8 cellular contexts compared by ENCODE assay signal in the genomic region with DNA sequence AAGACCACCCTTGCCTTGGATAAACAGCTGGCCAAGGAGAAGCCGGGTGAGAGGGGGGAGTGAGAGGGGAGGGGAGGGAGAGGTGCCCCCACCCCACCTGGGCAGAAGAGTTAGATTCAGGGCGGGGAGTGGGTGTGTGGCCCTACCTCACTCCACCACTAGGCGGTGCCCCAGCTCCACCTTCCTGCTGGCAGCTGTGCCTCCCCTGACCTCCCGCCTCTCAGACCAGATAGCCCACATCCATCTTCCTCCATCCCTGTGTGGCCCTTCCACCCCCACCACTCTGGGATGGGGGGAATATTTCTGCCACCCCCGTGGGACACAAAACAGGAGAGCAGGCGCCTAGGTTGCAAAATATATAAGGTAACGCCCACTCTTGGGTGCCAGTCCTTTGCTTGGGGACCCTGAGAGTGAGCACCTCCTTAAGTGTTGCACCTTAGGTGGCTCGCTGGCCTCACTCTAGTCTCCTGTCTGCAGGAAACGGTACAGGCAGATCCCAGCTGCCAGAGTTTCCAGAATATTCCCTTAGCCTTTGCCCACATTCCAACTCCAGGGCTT. TPM values are rescaled to one million over a fixed set of nuclear protein-coding genes. Genes with fewer than 3 reads are reported as not detected.
DNase-seq lines count a peak whose midpoint lies in the region; ATAC-seq, FAIRE-seq and TF ChIP-seq lines count a peak whose summit lies in the region.

No MANE protein-coding gene starts in this region.

- H3K9me2 ChIP-seq in OCI-LY7 (ENCODE audit: insufficient read depth, low read length) = no peaks in the 10 kb centered on the region

- in situ Hi-C loops in ACHN (cut with HindIII; ENCODE audit: low pct_ligation_motif_present, low pct_unique_long_range_greater_than_20kb, low sequenced_read_pairs) (no loop called here), gastrocnemius medialis (cut with MboI; ENCODE audit: low sequenced_read_pairs in 4 of 4) (loop anchor here in 3 of 4 donors (5.0 to 10.0 kb wide), 4 partner anchors 95 to 185 kb away; a partner anchor contains a TSS)

- TF ChIP-seq EP300 in gastroesophageal sphincter (IDR thresholded peaks at IDR 0.05) = no peak

- FAIRE-seq in GM12892 (lab: Jason Lieb, UNC) = peak; percentile 64

- H3K27ac Mint-ChIP-seq in activated T-helper 17 cell treated with anti-CD3 and anti-CD28 coated beads, Interleukin-2, amount 50 U/mL, for 72 hours = no peak overlapping the region

- H2AFZ ChIP-seq in OCI-LY7 (ENCODE audit: low read length) = no peak overlapping the region

- no peaks in the 10 kb centered on the region for H3K27me3 Mint-ChIP-seq in activated T-helper 17 cell treated with anti-CD3 and anti-CD28 coated beads, Interleukin-2, amount 50 U/mL, for 72 hours

- H3K36me3 ChIP-seq in OCI-LY7 (ENCODE audit: insufficient read depth, low read length) = peaks cover 36% of the 10 kb centered on the region
- H3K36me3 ChIP-seq in gastroesophageal sphincter = peaks cover 0 to 72% of the 10 kb centered on the region in 2 donors
- peaks cover 0 to 64% of the 10 kb centered on the region in 2 donors for H3K36me3 ChIP-seq in gastrocnemius medialis

- no peaks in the 10 kb centered on the region for H3K4me1 Mint-ChIP-seq in activated T-helper 17 cell treated with anti-CD3 and anti-CD28 coated beads, Interleukin-2, amount 50 U/mL, for 72 hours

- peaks cover 28% of the 10 kb centered on the region for H3K36me3 Mint-ChIP-seq in activated T-helper 17 cell treated with anti-CD3 and anti-CD28 coated beads, Interleukin-2, amount 50 U/mL, for 72 hours (ENCODE audit: low read depth)

- intact Hi-C loops in OCI-LY7 (cut with micrococcal nuclease; ENCODE audit: unreplicated experiment) (loop anchor here (2.0 kb wide), 1 partner anchor 159 kb away; no protein-coding TSS in a partner anchor), gastrocnemius medialis (cut with DNase I; ENCODE audit: low total_unique reads) (loop anchor here (2.0 to 10.0 kb wide), 4 partner anchors 185 to 425 kb away; a partner anchor contains a TSS)

- no peaks in the 10 kb centered on the region for H3K79me2 ChIP-seq in OCI-LY7 (ENCODE audit: insufficient read depth, low read depth, low read length)

- 60 to 90% methylated on average over 1 to 2 of the region's 9 CpGs for WGBS in gastroesophageal sphincter (ENCODE audit: low coverage in 1 of 2), 2 donors

- H3K4me1 ChIP-seq in OCI-LY7 (ENCODE audit: insufficient read depth, low read length, poor library complexity, severe bottlenecking) (peaks cover 5% of the 10 kb centered on the region), gastroesophageal sphincter (peaks cover 0 to 33% (median 0%) of the 10 kb centered on the region in 3 donors), gastrocnemius medialis (peaks cover 4% of the 10 kb centered on the region in 2 donors)

- BruUV-seq in OCI-LY7 (replicated peaks; lab: Mats Ljungman, UMichigan) = no TSS peak

- no peak overlapping the region for H3K4me3 Mint-ChIP-seq in activated T-helper 17 cell treated with anti-CD3 and anti-CD28 coated beads, Interleukin-2, amount 50 U/mL, for 72 hours

- TF ChIP-seq POLR2A in GM12892 (IDR thresholded peaks at IDR 0.05; ENCODE audit: low read depth, low read length) (no peak), gastroesophageal sphincter (IDR thresholded peaks at IDR 0.05) (no peak), gastrocnemius medialis (IDR thresholded peaks at IDR 0.05) (no peak)

- H3K9me3 ChIP-seq in OCI-LY7 (ENCODE audit: low read length) = no peaks in the 10 kb centered on the region
- no peaks in the 10 kb centered on the region for H3K9me3 ChIP-seq in gastroesophageal sphincter
- H3K9me3 ChIP-seq in gastrocnemius medialis = no peaks in the 10 kb centered on the region

- H3K27ac ChIP-seq in OCI-LY7 (ENCODE audit: low read depth, low read length, poor library complexity, severe bottlenecking) (no peak overlapping the region), gastroesophageal sphincter (peak overlapping the region in 3 of 4 donors; percentile 62 to 80 (median 73)), gastrocnemius medialis (no peak overlapping the region)

- peak; percentile 83 for TF ChIP-seq CTCF in OCI-LY7 (conservative IDR thresholded peaks at IDR 0.05; ENCODE audit: low read length)
- peak in 3 of 4 experiments; percentile 80 to 85 (median 80) for TF ChIP-seq CTCF in gastroesophageal sphincter (IDR thresholded peaks at IDR 0.05)
- peak; percentile 32 to 80 (median 72) for TF ChIP-seq CTCF in gastrocnemius medialis (IDR thresholded peaks at IDR 0.05 in 4 of 5, conservative IDR thresholded peaks at IDR 0.05 in 1 of 5)

- H3K4me2 ChIP-seq in OCI-LY7 (ENCODE audit: low read length) = no peak overlapping the region

- DNase-seq in ACHN (peak; percentile 62), GM12892 (ENCODE audit: insufficient read length) (peak; percentile 72), OCI-LY7 (ENCODE audit: low spot score) (peak; percentile 60), gastrocnemius medialis (peak in 1 of 2 donors; percentile 48)

- no peaks in the 10 kb centered on the region; the same call in 1 of the 2 replicates for H4K20me1 ChIP-seq in OCI-LY7 (ENCODE audit: insufficient read depth, low read length)

- POLR2A ChIA-PET in OCI-LY7 (lab: Charles Lee) = no interaction called here

- CTCF ChIA-PET in OCI-LY7 (lab: Charles Lee; ENCODE audit: unreplicated experiment) = no interaction called here

- ATAC-seq in activated T-helper 17 cell treated with anti-CD3 and anti-CD28 coated beads, Interleukin-2, amount 50 U/mL, for 72 hours (replicated peaks) = peak; percentile 76
- no peak for ATAC-seq in gastroesophageal sphincter
- no peak for ATAC-seq in gastrocnemius medialis
- no peak for ATAC-seq in GM21423 (IDR thresholded peaks at IDR 0.05; ENCODE audit: unreplicated experiment)
- ATAC-seq in HG03442 (IDR thresholded peaks at IDR 0.05; ENCODE audit: unreplicated experiment) = no peak

- no peaks in the 10 kb centered on the region for H3K27me3 ChIP-seq in gastroesophageal sphincter
- H3K27me3 ChIP-seq in gastrocnemius medialis = no peaks in the 10 kb centered on the region

- H3K9me3 Mint-ChIP-seq in activated T-helper 17 cell treated with anti-CD3 and anti-CD28 coated beads, Interleukin-2, amount 50 U/mL, for 72 hours = no peaks in the 10 kb centered on the region

- H3K4me3 ChIP-seq in OCI-LY7 (ENCODE audit: low read depth, low read length, poor library complexity, severe bottlenecking) = no peak overlapping the region
- no peak overlapping the region for H3K4me3 ChIP-seq in gastroesophageal sphincter
- no peak overlapping the region for H3K4me3 ChIP-seq in gastrocnemius medialis

RNA-seq across cellular contexts. Expression of a gene that starts 13.8 kb away (rescaled TPM):
- polyA plus RNA-seq in GM12892 (2012; ENCODE audit: missing spikeins) = not detected
- not detected in 2 replicates for total RNA-seq in OCI-LY7 (2014; rRNA removed; shearing (Covaris generic))
- total RNA-seq in OCI-LY7 (2022) (not detected in 2 replicates), gastroesophageal sphincter (100 to 1,000 TPM; 149 to 383 (median 159) TPM), gastrocnemius medialis (10 to 100 TPM; 10.9 to 46.6 (median 33.8) TPM)
- 1 to 10 TPM in 1 of 2 donors, under 1 TPM in 1; 0.35 to 8.2 TPM for total RNA-seq in activated T-helper 17 cell treated with anti-CD3 and anti-CD28 coated beads, Interleukin-2, amount 50 U/mL, for 72 hours

RNA-seq across cellular contexts. Expression of a gene that starts 45.9 kb away (rescaled TPM):
- 326 TPM for polyA plus RNA-seq in GM12892 (2012; ENCODE audit: missing spikeins)
- total RNA-seq in OCI-LY7 (2014; rRNA removed; shearing (Covaris generic)) = 282 and 296 TPM in 2 replicates
- 212 and 302 TPM in 2 replicates for total RNA-seq in OCI-LY7 (2022)
- total RNA-seq in activated T-helper 17 cell treated with anti-CD3 and anti-CD28 coated beads, Interleukin-2, amount 50 U/mL, for 72 hours = 100 to 1,000 TPM; 274 to 467 TPM
- 100 to 1,000 TPM; 332 to 592 (median 362) TPM for total RNA-seq in gastroesophageal sphincter
- 100 to 1,000 TPM; 141 to 262 (median 150) TPM for total RNA-seq in gastrocnemius medialis

Comparison
In these comparisons a context has a peak if more than half of its experiments do, and no peak if none do; other contexts are left out.
1. H3K27ac ChIP-seq: peak in gastroesophageal sphincter (3 of 4); none in OCI-LY7 (single experiment) and gastrocnemius medialis (0 of 4).
2. Peak in every context shown above with its lines, with median percentiles within 50 percentile points of each other: CTCF ChIP-seq.